Comparison of ENCODE assay signal across 33 cellular contexts in genomic region chr2:2638516-2638915, GRCh38.
"Had no signal": no experiment of that assay in that cellular context is flagged by ENCODE, and none has a peak within 500 bp of the region (broad histone marks: within the 10 kb centered on the region; RNA-seq: fewer than 3 reads in every experiment).

No MANE protein-coding gene starts in this region.

- H3K27ac ChIP-seq: cardiac muscle cell, SJCRH30, SK-N-MC, VCaP had no signal

- H3K9me3 Mint-ChIP-seq: activated B cell treated with CpG ODN at 0.5 μM for 24 hours; activated CD4-positive, alpha-beta memory T cell treated with anti-CD3 and anti-CD28 coated beads for 36 hours; activated naive CD4-positive, alpha-beta T cell treated with anti-CD3 and anti-CD28 coated beads, Interleukin-2, amount 10 ng/mL, durations not matched to agents 7 days and 5 days had no signal

- H3K9me3 ChIP-seq: MG63, SJCRH30 had no signal

- H3K4me1 Mint-ChIP-seq: activated B cell treated with CpG ODN at 0.5 μM for 24 hours had no signal

- ATAC-seq: PC-3 had no signal

- H3K4me3 Mint-ChIP-seq: activated B cell treated with CpG ODN at 0.5 μM for 24 hours; activated CD4-positive, alpha-beta memory T cell treated with anti-CD3 and anti-CD28 coated beads for 36 hours; activated naive CD4-positive, alpha-beta T cell treated with anti-CD3 and anti-CD28 coated beads, Interleukin-2, amount 10 ng/mL, durations not matched to agents 7 days and 5 days; activated naive CD8-positive, alpha-beta T cell had no signal

- H3K27ac Mint-ChIP-seq: activated B cell treated with CpG ODN at 0.5 μM for 24 hours; activated CD4-positive, alpha-beta memory T cell treated with anti-CD3 and anti-CD28 coated beads for 36 hours; activated naive CD4-positive, alpha-beta T cell treated with anti-CD3 and anti-CD28 coated beads, Interleukin-2, amount 10 ng/mL, durations not matched to agents 7 days and 5 days; activated naive CD8-positive, alpha-beta T cell had no signal

- H3K36me3 Mint-ChIP-seq: activated CD4-positive, alpha-beta memory T cell treated with anti-CD3 and anti-CD28 coated beads for 36 hours; activated naive CD4-positive, alpha-beta T cell treated with anti-CD3 and anti-CD28 coated beads, Interleukin-2, amount 10 ng/mL, durations not matched to agents 7 days and 5 days; activated naive CD8-positive, alpha-beta T cell had no signal

- H3K27me3 ChIP-seq: cardiac muscle cell, MG63, SJCRH30 had no signal

- H3K36me3 ChIP-seq: cardiac muscle cell, MG63, SJCRH30 had no signal

- H3K27me3 Mint-ChIP-seq: activated B cell treated with CpG ODN at 0.5 μM for 24 hours had no signal

- DNase-seq: activated B cell treated with CpG ODN at 0.5 μM for 24 hours; activated CD4-positive, alpha-beta memory T cell treated with anti-CD3 and anti-CD28 coated beads for 36 hours; activated CD4-positive, alpha-beta T cell treated with anti-CD3 and anti-CD28 coated beads for 4 hours; activated CD4-positive, alpha-beta T cell treated with anti-CD3 and anti-CD28 coated beads, Interleukin-2, amount 50 U/mL, for 1 hour; activated CD4-positive, CD25-positive, alpha-beta regulatory T cell treated with anti-CD3 and anti-CD28 coated beads, Interleukin-2, amount 50 U/mL, for 72 hours; activated CD8-positive, alpha-beta memory T cell treated with anti-CD3 and anti-CD28 coated beads, Interleukin-2, amount 50 U/mL, for 4 hours; activated effector memory CD4-positive, alpha-beta T cell treated with Interleukin-2 at 50 U/mL for 16 hours; activated naive CD4-positive, alpha-beta T cell treated with anti-CD3 and anti-CD28 coated beads, Interleukin-2, amount 10 ng/mL, durations not matched to agents 7 days and 5 days; activated T-cell treated with anti-CD3 and anti-CD28 coated beads for 4 hours; activated T-cell treated with anti-CD3 and anti-CD28 coated beads, Interleukin-2, amount 50 U/mL, for 48 hours; amniotic stem cell; aorta; Kasumi-1; KG1; MG63; NCI-H1048; NCI-H1105 treated with DMSO at 0.1 percent for 48 hours; NCI-H1436; NCI-H1694 treated with DMSO at 0.1 percent for 48 hours; NCI-H2029; NCI-H345; NCI-H524 treated with DMSO at 0.1 percent for 48 hours; NK-92 treated with Interleukin-12 subunit alpha and Interleukin-12 subunit beta, amount 100 ng/mL, for 24 hours; PC-3; SHP77; SJCRH30; T-helper 1 cell; T-helper 2 cell; T-helper 9 cell had no signal

- H3K4me3 ChIP-seq: cardiac muscle cell, MG63, SJCRH30, SK-N-MC had no signal
